1 cellular context compared by ENCODE assay signal in genomic region chr12:57475271-57476161, GRCh38.
TF ChIP-seq lines count a peak whose summit lies in the region.

No MANE protein-coding gene starts in this region.

TF ChIP-seq in HepG2, 621 proteins besides CTCF, POLR2A, EP300 and RAD21 (continues in another document):
- TF ChIP-seq SRY (CRISPR knock-in tag; IDR thresholded peaks at IDR 0.05) (0 out of 2 replicates have a peak, but pooled peaks have one; percentile 71), ZNF687 (CRISPR knock-in tag; IDR thresholded peaks at IDR 0.05) (peak; percentile 73), HNRNPK (IDR thresholded peaks at IDR 0.05; ENCODE audit: low read depth, low read length, poor library complexity, severe bottlenecking) (peak; percentile 43), ZNF672 (CRISPR knock-in tag; IDR thresholded peaks at IDR 0.05) (0 out of 2 replicates have a peak, but pooled peaks have one; percentile 33), STAG1 (CRISPR knock-in tag; IDR thresholded peaks at IDR 0.05) (peak; percentile 11; the same call in 1 of the 2 replicates), ZNF142 (CRISPR knock-in tag; IDR thresholded peaks at IDR 0.05) (peak; percentile 76; the same call in 1 of the 2 replicates), HIVEP1 (CRISPR knock-in tag; IDR thresholded peaks at IDR 0.05) (no peak), PITX1 (CRISPR knock-in tag; IDR thresholded peaks at IDR 0.05) (0 out of 2 replicates have a peak, but pooled peaks have one; percentile 18), AHDC1 (CRISPR knock-in tag; IDR thresholded peaks at IDR 0.05; ENCODE audit: borderline replicate concordance) (no peak), ZNF703 (CRISPR knock-in tag; IDR thresholded peaks at IDR 0.05; ENCODE audit: borderline replicate concordance) (no peak), TP53 (CRISPR knock-in tag; conservative IDR thresholded peaks at IDR 0.05) (no peak), ZFP41 (CRISPR knock-in tag; IDR thresholded peaks at IDR 0.05; ENCODE audit: borderline replicate concordance) (no peak), ARID4A (CRISPR knock-in tag; IDR thresholded peaks at IDR 0.05; ENCODE audit: borderline replicate concordance) (peak; percentile 41), ZNF770 (CRISPR knock-in tag; IDR thresholded peaks at IDR 0.05) (peak; percentile 48; the same call in 1 of the 2 replicates), PLSCR1 (CRISPR knock-in tag; IDR thresholded peaks at IDR 0.05; ENCODE audit: borderline replicate concordance) (no peak), IKZF4 (CRISPR knock-in tag; IDR thresholded peaks at IDR 0.05; ENCODE audit: borderline replicate concordance, low read depth, not compliant biosample characterization) (no peak), BHLHE40 (IDR thresholded peaks at IDR 0.05; ENCODE audit: low read length) (peak; percentile 62; the same call in 1 of the 2 replicates), DPF2 (CRISPR knock-in tag; IDR thresholded peaks at IDR 0.05; ENCODE audit: borderline replicate concordance, low read depth) (no peak), ZNF569 (CRISPR knock-in tag; IDR thresholded peaks at IDR 0.05; ENCODE audit: borderline replicate concordance) (no peak), TERF1 (CRISPR knock-in tag; IDR thresholded peaks at IDR 0.05) (no peak), MXD4 (CRISPR knock-in tag; IDR thresholded peaks at IDR 0.05) (0 out of 2 replicates have a peak, but pooled peaks have one; percentile 28), MXD1 (CRISPR knock-in tag; IDR thresholded peaks at IDR 0.05) (0 out of 2 replicates have a peak, but pooled peaks have one; percentile 23), ZNF275 (CRISPR knock-in tag; IDR thresholded peaks at IDR 0.05; ENCODE audit: borderline replicate concordance) (no peak)
